In genomic region chr6:15739867-15740266, GRCh38 we compare ENCODE assay signal across 1 cellular context.
TF ChIP-seq lines count a peak whose summit lies in the region.

No MANE protein-coding gene starts in this region.

TF ChIP-seq in K562, 482 proteins besides CTCF, POLR2A, EP300 and RAD21 (continued from another document):
- TF ChIP-seq E2F1 (CRISPR knock-in tag; IDR thresholded peaks at IDR 0.05) (no peak), THRA (IDR thresholded peaks at IDR 0.05) (no peak), ELK3 (CRISPR knock-in tag; IDR thresholded peaks at IDR 0.05) (no peak), TAL1 (IDR thresholded peaks at IDR 0.05) (no peak), MAFF (IDR thresholded peaks at IDR 0.05; ENCODE audit: low read length) (no peak), HNRNPL (IDR thresholded peaks at IDR 0.05; ENCODE audit: low read depth, low read length) (no peak), E2F8 (IDR thresholded peaks at IDR 0.05; ENCODE audit: low read depth, partially characterized antibody) (no peak), MTF1 (CRISPR knock-in tag; IDR thresholded peaks at IDR 0.05; ENCODE audit: borderline replicate concordance) (no peak), SMARCA5 (IDR thresholded peaks at IDR 0.05) (no peak)
